Comparison of ENCODE assay signal across 8 cellular contexts in genomic region chr5:179732918-179733763, GRCh38. TPM values are rescaled to one million over a fixed set of nuclear protein-coding genes. Genes with fewer than 3 reads are reported as not detected.
DNase-seq lines count a peak whose midpoint lies in the region; ATAC-seq and TF ChIP-seq lines count a peak whose summit lies in the region.

No MANE protein-coding gene starts in this region.

- no peaks in the 10 kb centered on the region for H3K9me3 ChIP-seq in lung (ENCODE audit: control insufficient read depth in 2 of 2, insufficient read depth in 1 of 2, low read length in 1 of 2)

- ATAC-seq in GM21447 (IDR thresholded peaks at IDR 0.05; ENCODE audit: unreplicated experiment) (peak; percentile 13), lung (ENCODE audit: insufficient read depth, low FRiP score) (peak; percentile 59)

- peaks cover 5 to 7% of the 10 kb centered on the region in 2 donors for H3K36me3 ChIP-seq in lung (ENCODE audit: control insufficient read depth in 2 of 2, insufficient read depth in 2 of 2, low read length in 2 of 2)

- H3K4me1 ChIP-seq in lung (ENCODE audit: control insufficient read depth in 2 of 2, insufficient read depth in 2 of 2, low read length in 2 of 2), result peaks cover 8 to 12% of the 10 kb centered on the region in 2 donors

- H3K27me3 ChIP-seq in lung (ENCODE audit: control insufficient read depth, insufficient read depth), result no peaks in the 10 kb centered on the region

- WGBS in lung, 2 donors, result 0 to 1% methylated on average over 44 to 101 of the region's 101 CpGs

- TF ChIP-seq CTCF in VCaP (conservative IDR thresholded peaks at IDR 0.05) (no peak), lung (IDR thresholded peaks at IDR 0.05; ENCODE audit: control extremely low read depth, extremely low read depth) (no peak)

- peak overlapping the region; percentile 75 for H3K4me3 ChIP-seq in lung

- DNase-seq in EL (peak; percentile 48), HT-29 (ENCODE audit: low spot score) (peak; percentile 52), ecto neural progenitor cell (ENCODE audit: low spot score) (peak; percentile 65), lung (ENCODE audit: low spot score) (peak; percentile 42), NCI-H2196 (lab: John Stamatoyannopoulos, UW; ENCODE audit: unreplicated experiment) (no peak)
- peak; percentile 3 to 35 (median 11) for DNase-seq in stimulated activated CD4-positive, alpha-beta T cell treated with anti-CD3 and anti-CD28 coated beads, TNF-alpha, amount 100 ng/mL, for 48 hours (ENCODE audit: low read depth in 3 of 3)

- H3K27ac ChIP-seq in VCaP (peak overlapping the region; percentile 96), lung (ENCODE audit: low read depth in 1 of 2, low read length in 1 of 2) (peak overlapping the region; percentile 96 to 97)

RNA-seq across cellular contexts. Expression of gene MAML1, which starts 0.5 kb away (rescaled TPM):
- total RNA-seq in HT-29 (2014; rRNA removed; shearing (Covaris generic)), result 15.4 and 30.0 TPM in 2 replicates
- 10 to 100 TPM; 26.0 to 34.5 TPM for total RNA-seq in lung
- polyA plus RNA-seq in lung, result 10 to 100 TPM in 1 of 2 donors, 1 to 10 TPM in 1; 6.7 to 15.0 TPM

RNA-seq across cellular contexts. Expression of gene CANX, which starts 34.4 kb away (rescaled TPM):
- total RNA-seq in HT-29 (2014; rRNA removed; shearing (Covaris generic)), result 239 and 260 TPM in 2 replicates
- total RNA-seq in lung, result 100 to 1,000 TPM; 340 to 924 TPM
- 100 to 1,000 TPM; 132 to 248 TPM for polyA plus RNA-seq in lung

RNA-seq across cellular contexts. Expression of gene CBY3, which starts 52.3 kb away (rescaled TPM):
- not detected in 2 replicates for total RNA-seq in HT-29 (2014; rRNA removed; shearing (Covaris generic))
- not detected for total RNA-seq in lung
- under 1 TPM; 0.10 to 0.22 TPM for polyA plus RNA-seq in lung
